22 cellular contexts compared by ENCODE assay signal in genomic region chr6:12592634-12593033, GRCh38.
DNase-seq lines count a peak whose midpoint lies in the region; ATAC-seq, FAIRE-seq and TF ChIP-seq lines count a peak whose summit lies in the region.
"Had no signal": no experiment of that assay in that cellular context is flagged by ENCODE, and none has a peak within 500 bp of the region (broad histone marks: within the 10 kb centered on the region; RNA-seq: fewer than 3 reads in every experiment).

No MANE protein-coding gene starts in this region.

- peak; percentile 24 for DNase-seq in H54 (ENCODE audit: insufficient read length, low spot score)
- no peak for DNase-seq in RWPE2 (ENCODE audit: low spot score)
- DNase-seq in foreskin keratinocyte, result peak; percentile 93 to 95
- peak; percentile 64 to 69 for DNase-seq in trophoblast cell
- DNase-seq in NCI-H1417 (lab: John Stamatoyannopoulos, UW), result no peak
- no peak for DNase-seq in NCI-H69 (lab: John Stamatoyannopoulos, UW)
- DNase-seq: activated B cell treated with CpG ODN at 0.5 μM for 24 hours; activated CD8-positive, alpha-beta memory T cell treated with anti-CD3 and anti-CD28 coated beads, Interleukin-2, amount 50 U/mL, for 4 hours; activated naive CD4-positive, alpha-beta T cell treated with anti-CD3 and anti-CD28 coated beads, Interleukin-2, amount 10 ng/mL, durations not matched to agents 7 days and 5 days; effector memory CD8-positive, alpha-beta T cell; GDM1; islet precursor cell; naive thymus-derived CD4-positive, alpha-beta T cell; NCI-H1105 treated with DMSO at 0.1 percent for 48 hours; NCI-H345; retina; stimulated activated CD4-positive, alpha-beta T cell treated with anti-CD3 and anti-CD28 coated beads, Interleukin-1b, Interleukin-23, amount 100 ng/mL, for 48 hours had no signal

- no peak overlapping the region for H4K91ac ChIP-seq in trophoblast cell (ENCODE audit: low read depth, low read length)

- H3K14ac ChIP-seq in trophoblast cell (ENCODE audit: low read length), result no peak overlapping the region

- no peak overlapping the region for H3K4me3 ChIP-seq in RWPE2 (ENCODE audit: severe bottlenecking)
- H3K4me3 ChIP-seq in trophoblast cell (ENCODE audit: low read depth, low read length), result no peak overlapping the region
- H3K4me3 ChIP-seq: breast epithelium, gastroesophageal sphincter, thoracic aorta had no signal

- WGBS in trophoblast cell (ENCODE audit: extremely low coverage, insufficient coverage, insufficient read length), result no CpG with 5 or more reads among the region's 4 CpGs

- TF ChIP-seq CTCF in RWPE2 (IDR thresholded peaks at IDR 0.05; ENCODE audit: poor library complexity, severe bottlenecking), result no peak
- no peak for TF ChIP-seq CTCF in foreskin keratinocyte (conservative IDR thresholded peaks at IDR 0.05)

- H3K36me3 ChIP-seq in RWPE2 (ENCODE audit: low read depth) (no peaks in the 10 kb centered on the region), trophoblast cell (ENCODE audit: control insufficient read depth in 1 of 2, insufficient read depth in 2 of 2, low read length in 2 of 2) (no peaks in the 10 kb centered on the region)
- H3K36me3 ChIP-seq: breast epithelium, gastroesophageal sphincter, thoracic aorta had no signal

- no peaks in the 10 kb centered on the region for H3K27me3 ChIP-seq in RWPE2 (ENCODE audit: insufficient read depth, poor library complexity, severe bottlenecking)
- H3K27me3 ChIP-seq in foreskin keratinocyte, result no peaks in the 10 kb centered on the region
- no peaks in the 10 kb centered on the region for H3K27me3 ChIP-seq in trophoblast cell (ENCODE audit: insufficient read depth, low read length)
- H3K27me3 ChIP-seq: breast epithelium, gastroesophageal sphincter had no signal

- H3K4me2 ChIP-seq in trophoblast cell (ENCODE audit: low read length), result no peak overlapping the region

- no peak overlapping the region for H3K23ac ChIP-seq in trophoblast cell (ENCODE audit: low read length)

- peak overlapping the region; percentile 10 for H3K27ac ChIP-seq in RWPE2 (ENCODE audit: poor library complexity, severe bottlenecking)
- peak overlapping the region; percentile 58 for H3K27ac ChIP-seq in foreskin keratinocyte
- no peak overlapping the region for H3K27ac ChIP-seq in trophoblast cell (ENCODE audit: low read depth, low read length)
- H3K27ac ChIP-seq: breast epithelium, gastroesophageal sphincter, thoracic aorta had no signal

- no peak for TF ChIP-seq POLR2A in H54 (IDR thresholded peaks at IDR 0.05; ENCODE audit: low read depth, low read length)

- no peaks in the 10 kb centered on the region for H3K79me1 ChIP-seq in trophoblast cell (ENCODE audit: low read length)

- H2BK5ac ChIP-seq in trophoblast cell (ENCODE audit: low read depth, low read length, poor library complexity), result no peak overlapping the region

- FAIRE-seq in H54 (lab: Jason Lieb, UNC), result peak; percentile 97

- no peak overlapping the region for H2BK120ac ChIP-seq in trophoblast cell (ENCODE audit: insufficient read depth, low read length, poor library complexity)

- no peak overlapping the region for H3K9ac ChIP-seq in trophoblast cell (ENCODE audit: low read length)

- no peak overlapping the region for H3K18ac ChIP-seq in trophoblast cell (ENCODE audit: low read length)

- no peaks in the 10 kb centered on the region for H3K79me2 ChIP-seq in trophoblast cell (ENCODE audit: control insufficient read depth, insufficient read depth, low read length, poor library complexity)

- H2AK5ac ChIP-seq in trophoblast cell (ENCODE audit: low read length), result no peak overlapping the region

- no peaks in the 10 kb centered on the region for H3K9me3 ChIP-seq in RWPE2 (ENCODE audit: severe bottlenecking)
- no peaks in the 10 kb centered on the region for H3K9me3 ChIP-seq in trophoblast cell (ENCODE audit: insufficient read depth, low read depth, low read length)
- H3K9me3 ChIP-seq: breast epithelium, gastroesophageal sphincter, thoracic aorta had no signal

- H4K8ac ChIP-seq in trophoblast cell (ENCODE audit: low read depth, low read length), result no peak overlapping the region

- H3K4ac ChIP-seq in trophoblast cell (ENCODE audit: low read depth, low read length), result no peak overlapping the region

- H3K4me1 ChIP-seq in RWPE2 (ENCODE audit: insufficient read depth, poor library complexity, severe bottlenecking) (peaks cover 16% of the 10 kb centered on the region), foreskin keratinocyte (peaks cover 29% of the 10 kb centered on the region), trophoblast cell (ENCODE audit: control insufficient read depth in 1 of 2, insufficient read depth in 2 of 2, low read length in 2 of 2) (peaks cover 0 to 5% of the 10 kb centered on the region in 2 experiments)
- H3K4me1 ChIP-seq: breast epithelium, gastroesophageal sphincter had no signal

- no peak overlapping the region for H2BK12ac ChIP-seq in trophoblast cell (ENCODE audit: low read length)

- H4K12ac ChIP-seq in trophoblast cell (ENCODE audit: low read depth, low read length), result no peak overlapping the region

- ATAC-seq in RWPE2 (ENCODE audit: low read depth) (peak; percentile 45; the same call in 1 of the 3 replicates), foreskin keratinocyte (peak; percentile 67), HG02759 (IDR thresholded peaks at IDR 0.05; ENCODE audit: unreplicated experiment) (no peak), HG03280 (IDR thresholded peaks at IDR 0.05; ENCODE audit: unreplicated experiment) (no peak)
- ATAC-seq: effector memory CD8-positive, alpha-beta T cell; gastroesophageal sphincter; naive thymus-derived CD4-positive, alpha-beta T cell had no signal

- H2AFZ ChIP-seq in trophoblast cell (ENCODE audit: insufficient read depth, low read length, poor library complexity), result no peak overlapping the region

Comparison
In these comparisons a context has a peak if more than half of its experiments do, and no peak if none do; other contexts are left out.
1. DNase-seq: peak in H54 (single experiment), foreskin keratinocyte (2 of 2) and trophoblast cell (2 of 2); none in RWPE2 (single experiment), NCI-H1417 (0 of 3) and NCI-H69 (single experiment).
2. ATAC-seq: peak in RWPE2 (single experiment) and foreskin keratinocyte (single experiment); none in HG02759 (single experiment) and HG03280 (single experiment).